Comparison of ENCODE assay signal across 8 cellular contexts in genomic region chr18:26470011-26470637, GRCh38.
A peak's percentile ranks its signal among the peaks of the same experiment; 100 is the strongest.
DNase-seq lines count a peak whose midpoint lies in the region; ATAC-seq and TF ChIP-seq lines count a peak whose summit lies in the region.

No MANE protein-coding gene starts in this region.

- H3K4me2 ChIP-seq in MM.1S (ENCODE audit: low read depth, low read length), result no peak overlapping the region

- DNase-seq in NCI-H1417 (lab: John Stamatoyannopoulos, UW) (peak; percentile 22 to 89 (median 79)), kidney tubule cell (ENCODE audit: low spot score) (peak; percentile 70), MM.1S (no peak), NCI-H1436 (lab: John Stamatoyannopoulos, UW) (no peak), CD1c-positive myeloid dendritic cell (ENCODE audit: extremely low spot score) (no peak), HFFc6 (no peak)

- H3K27ac ChIP-seq in MM.1S (ENCODE audit: low read length), result no peak overlapping the region

- ATAC-seq in GM18508 (IDR thresholded peaks at IDR 0.05; ENCODE audit: insufficient read depth, unreplicated experiment) (peak; percentile 59), HG02571 (IDR thresholded peaks at IDR 0.05; ENCODE audit: unreplicated experiment) (peak; percentile 84)

- H3K9ac ChIP-seq in MM.1S (ENCODE audit: low read length), result no peak overlapping the region

- H3K36me3 ChIP-seq in MM.1S (replicated peaks; ENCODE audit: insufficient read depth, low read length), result no peaks in the 10 kb centered on the region

- H3K4me3 ChIP-seq in MM.1S (ENCODE audit: low read length), result no peak overlapping the region

- no peaks in the 10 kb centered on the region; the same call in 1 of the 2 replicates for H3K27me3 Mint-ChIP-seq in HFFc6 (ENCODE audit: insufficient read depth)

- peaks cover 24% of the 10 kb centered on the region for H3K4me1 Mint-ChIP-seq in HFFc6 (ENCODE audit: low read depth)

- H2AFZ ChIP-seq in MM.1S (ENCODE audit: low read length), result no peak overlapping the region

- no peaks in the 10 kb centered on the region for H3K79me2 ChIP-seq in MM.1S (ENCODE audit: low read length)

- H4K20me1 ChIP-seq in MM.1S (ENCODE audit: insufficient read depth, low read length), result no peaks in the 10 kb centered on the region

- no peaks in the 10 kb centered on the region for H3K27me3 ChIP-seq in MM.1S (replicated peaks; ENCODE audit: insufficient read depth, low read length)

- H3K27ac Mint-ChIP-seq in HFFc6, result no peak overlapping the region

- H3K36me3 Mint-ChIP-seq in HFFc6 (ENCODE audit: low read depth), result peaks cover 21% of the 10 kb centered on the region; the same call in 1 of the 2 replicates

- H3F3A ChIP-seq in MM.1S (ENCODE audit: insufficient read depth, low read length), result no peaks in the 10 kb centered on the region

- no peaks in the 10 kb centered on the region for H3K9me2 ChIP-seq in MM.1S (replicated peaks; ENCODE audit: insufficient read depth, low read length)

- no peak for TF ChIP-seq CTCF in MM.1S (IDR thresholded peaks at IDR 0.05; ENCODE audit: low read length)
- TF ChIP-seq CTCF in HFFc6 (IDR thresholded peaks at IDR 0.05), result no peak

- H3K9me3 Mint-ChIP-seq in HFFc6, result no peaks in the 10 kb centered on the region

- no peaks in the 10 kb centered on the region for H3K4me1 ChIP-seq in MM.1S (ENCODE audit: low read length)

- H3K4me3 Mint-ChIP-seq in HFFc6, result no peak overlapping the region

- H3K9me3 ChIP-seq in MM.1S (replicated peaks; ENCODE audit: insufficient read depth, low read length), result no peaks in the 10 kb centered on the region

Comparison
In these comparisons a context has a peak if more than half of its experiments do, and no peak if none do; other contexts are left out.
1. DNase-seq: peak in NCI-H1417 (3 of 3) and kidney tubule cell (single experiment); none in MM.1S (single experiment), NCI-H1436 (single experiment), CD1c-positive myeloid dendritic cell (single experiment) and HFFc6 (single experiment).